ENCODE assay signal across 10 cellular contexts in the genomic region with DNA sequence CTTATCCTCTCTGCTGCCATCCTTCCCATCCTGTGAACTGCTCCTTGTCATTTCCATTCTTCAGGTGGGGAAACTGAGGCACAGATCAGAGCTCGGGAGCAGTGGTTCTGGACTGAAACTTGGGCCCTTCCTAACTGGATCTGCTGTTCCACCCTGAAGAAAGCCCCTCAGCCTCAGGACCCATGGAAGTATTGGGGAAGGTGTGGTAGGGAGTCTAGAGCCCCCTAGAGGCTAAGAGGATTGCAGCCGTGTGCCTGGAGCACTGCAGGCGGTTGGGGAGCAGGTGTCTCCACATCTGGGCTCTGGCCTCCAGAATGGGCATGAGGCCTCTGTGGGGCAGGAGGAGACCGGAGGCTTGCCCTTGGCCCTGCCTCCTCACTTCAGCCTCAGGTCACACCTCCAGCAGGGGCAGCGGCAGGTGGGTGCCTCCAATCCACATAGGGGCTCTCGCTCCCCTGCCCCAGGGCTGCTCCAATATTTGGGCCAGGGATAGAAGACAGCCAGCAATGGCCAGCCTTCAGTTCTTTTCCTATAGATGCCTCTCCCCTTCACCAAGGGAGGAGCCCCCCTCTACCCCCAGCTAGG. TPM values are rescaled to one million over a fixed set of nuclear protein-coding genes. Genes with fewer than 3 reads are reported as not detected.
A peak's percentile ranks its signal among the peaks of the same experiment; 100 is the strongest.
DNase-seq lines count a peak whose midpoint lies in the region; ATAC-seq and TF ChIP-seq lines count a peak whose summit lies in the region.
"Had no signal": no experiment of that assay in that cellular context is flagged by ENCODE, and none has a peak within 500 bp of the region (broad histone marks: within the 10 kb centered on the region; RNA-seq: fewer than 3 reads in every experiment).

No MANE protein-coding gene starts in this region.

- H3K27me3 Mint-ChIP-seq in Calu3 (ENCODE audit: unreplicated experiment) = peaks cover 49% of the 10 kb centered on the region

- DNase-seq in Calu3 (no peak), HEK293T (ENCODE audit: extremely low spot score) (peak; percentile 55), UCSD-AML1 (lab: John Stamatoyannopoulos, UW; ENCODE audit: unreplicated experiment) (peak; percentile 25), iPS-NIHi11 (ENCODE audit: low spot score) (peak; percentile 68), NCI-H2227 (lab: John Stamatoyannopoulos, UW; ENCODE audit: unreplicated experiment) (no peak), hippocampal formation (lab: John Stamatoyannopoulos, UW) (no peak)
- DNase-seq in effector CD4-positive, alpha-beta T cell = no peak
- DNase-seq: GDM1 had no signal

- no peaks in the 10 kb centered on the region for H3K9me3 Mint-ChIP-seq in Calu3 (ENCODE audit: low read depth, unreplicated experiment)

- H3K27ac Mint-ChIP-seq in Calu3 (ENCODE audit: unreplicated experiment) = no peak overlapping the region

- BruUV-seq in Calu3 (replicated peaks; lab: Mats Ljungman, UMichigan) = no TSS peak

- H3K4me1 Mint-ChIP-seq in Calu3 (ENCODE audit: low read depth, unreplicated experiment) = peaks cover 12% of the 10 kb centered on the region

- TF ChIP-seq CTCF in Calu3 (IDR thresholded peaks at IDR 0.05; ENCODE audit: unreplicated experiment) = peak; percentile 53

- no peak for ATAC-seq in HG02623 (IDR thresholded peaks at IDR 0.05; ENCODE audit: unreplicated experiment)

- CTCF ChIA-PET in Calu3 (lab: Charles Lee) (interaction anchor here (0.8 kb wide), 1 partner anchor 9 kb away, joined by 4 read pairs; no protein-coding TSS in a partner anchor), HEK293T (lab: Yijun Ruan, JAX) (interaction anchor here (0.7 to 1.3 kb wide), 7 partner anchors 9 to 236 kb away, joined by 3 to 7 read pairs (median 3); no protein-coding TSS in a partner anchor)

- intact Hi-C loops in Calu3 (cut with micrococcal nuclease; ENCODE audit: unreplicated experiment) = no loop called here

- H3K4me3 Mint-ChIP-seq in Calu3 (ENCODE audit: low read depth, unreplicated experiment) = no peak overlapping the region

- peaks cover 7% of the 10 kb centered on the region for H3K36me3 Mint-ChIP-seq in Calu3 (ENCODE audit: insufficient read depth, unreplicated experiment)

- POLR2A ChIA-PET in HEK293T (lab: Yijun Ruan, JAX) = no interaction called here

TF ChIP-seq in HEK293T, 16 proteins besides CTCF, POLR2A, EP300 and RAD21:
- TF ChIP-seq HDGF (IDR thresholded peaks at IDR 0.05; ENCODE audit: borderline replicate concordance) = no peak
- no peak for TF ChIP-seq ELF4 (IDR thresholded peaks at IDR 0.05)
- TF ChIP-seq ARNT (IDR thresholded peaks at IDR 0.05) = no peak
- no peak for TF ChIP-seq ZNF384 (IDR thresholded peaks at IDR 0.05)
- TF ChIP-seq, protein P1, sequence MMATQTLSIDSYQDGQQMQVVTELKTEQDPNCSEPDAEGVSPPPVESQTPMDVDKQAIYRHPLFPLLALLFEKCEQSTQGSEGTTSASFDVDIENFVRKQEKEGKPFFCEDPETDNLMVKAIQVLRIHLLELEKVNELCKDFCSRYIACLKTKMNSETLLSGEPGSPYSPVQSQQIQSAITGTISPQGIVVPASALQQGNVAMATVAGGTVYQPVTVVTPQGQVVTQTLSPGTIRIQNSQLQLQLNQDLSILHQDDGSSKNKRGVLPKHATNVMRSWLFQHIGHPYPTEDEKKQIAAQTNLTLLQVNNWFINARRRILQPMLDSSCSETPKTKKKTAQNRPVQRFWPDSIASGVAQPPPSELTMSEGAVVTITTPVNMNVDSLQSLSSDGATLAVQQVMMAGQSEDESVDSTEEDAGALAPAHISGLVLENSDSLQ (IDR thresholded peaks at IDR 0.05) = no peak
- no peak for TF ChIP-seq FOXA1 (IDR thresholded peaks at IDR 0.05)
- no peak for TF ChIP-seq BHLHE40 (IDR thresholded peaks at IDR 0.05; ENCODE audit: borderline replicate concordance)
- no peak for TF ChIP-seq NFRKB (IDR thresholded peaks at IDR 0.05)
- TF ChIP-seq SP1 (IDR thresholded peaks at IDR 0.05) = no peak
- TF ChIP-seq FOXK2 (IDR thresholded peaks at IDR 0.05) = no peak
- TF ChIP-seq L3MBTL2 (conservative IDR thresholded peaks at IDR 0.05) = no peak
- no peak for TF ChIP-seq TARDBP (IDR thresholded peaks at IDR 0.05)
- TF ChIP-seq FOXM1 (IDR thresholded peaks at IDR 0.05; ENCODE audit: borderline replicate concordance) = no peak

RNA-seq across cellular contexts. Expression of a gene that starts 28.1 kb away (rescaled TPM):
- not detected in 2 replicates for total RNA-seq in Calu3 (2022)
- total RNA-seq: dermis microvascular lymphatic vessel endothelial cell had no signal

RNA-seq across cellular contexts. Expression of a gene that starts 54.4 kb away (rescaled TPM):
- total RNA-seq in Calu3 (2022) = 9.6 and 13.6 TPM in 2 replicates

Comparison
In these comparisons a context has a peak if more than half of its experiments do, and no peak if none do; other contexts are left out.
1. DNase-seq: peak in HEK293T (single experiment), UCSD-AML1 (single experiment) and iPS-NIHi11 (single experiment); none in Calu3 (single experiment), NCI-H2227 (single experiment), effector CD4-positive, alpha-beta T cell (single experiment) and hippocampal formation (0 of 2).